Comparison of ENCODE assay signal across 20 cellular contexts in genomic region chr10:57222129-57222528, GRCh38.
DNase-seq lines count a peak whose midpoint lies in the region; ATAC-seq and TF ChIP-seq lines count a peak whose summit lies in the region.
"Had no signal": no experiment of that assay in that cellular context is flagged by ENCODE, and none has a peak within 500 bp of the region (broad histone marks: within the 10 kb centered on the region; RNA-seq: fewer than 3 reads in every experiment).

No MANE protein-coding gene starts in this region.

- peak overlapping the region; percentile 69 for H2AFZ ChIP-seq in neural progenitor cell (replicated peaks)

- POLR2A ChIA-PET in WTC11 (lab: Charles Lee) = interaction anchor here (0.7 kb wide), 1 partner anchor 540 kb away, joined by 4 read pairs; no protein-coding TSS in a partner anchor

- H3K4me1 Mint-ChIP-seq in WTC11 (peaks cover 68% of the 10 kb centered on the region), neural progenitor cell (peaks cover 8% of the 10 kb centered on the region), mesothelial cell of epicardium (peaks cover 46% of the 10 kb centered on the region)

- intact Hi-C loops in Right ventricle myocardium inferior (cut with DNase I) = no loop called here

- H3K27me3 Mint-ChIP-seq in WTC11 (ENCODE audit: low read depth) (no peaks in the 10 kb centered on the region), neural progenitor cell (ENCODE audit: insufficient read depth, low read depth) (peaks cover 3% of the 10 kb centered on the region), mesothelial cell of epicardium (ENCODE audit: low read depth) (no peaks in the 10 kb centered on the region)

- peaks cover 12% of the 10 kb centered on the region for H3F3A ChIP-seq in neural progenitor cell (ENCODE audit: low read depth)

- H3K36me3 ChIP-seq in H7 (replicated peaks; ENCODE audit: control insufficient read depth, insufficient read depth, low read length) (no peaks in the 10 kb centered on the region), neural progenitor cell (no peaks in the 10 kb centered on the region)

- H3K4me3 ChIP-seq in H7 (ENCODE audit: insufficient read depth, low read depth, low read length) (peak overlapping the region; percentile 25), iPS-11a (ENCODE audit: low read depth, low read length) (peak overlapping the region; percentile 36), neural progenitor cell (no peak overlapping the region)

- peak overlapping the region; percentile 33 for H3K4me2 ChIP-seq in neural progenitor cell

- peaks cover 21% of the 10 kb centered on the region for H3K4me1 ChIP-seq in neural progenitor cell

- H3K79me2 ChIP-seq in neural progenitor cell (ENCODE audit: low read depth) = no peaks in the 10 kb centered on the region

- CTCF ChIA-PET in WTC11 (lab: Charles Lee) = no interaction called here

- H3K36me3 Mint-ChIP-seq in WTC11 (no peaks in the 10 kb centered on the region), neural progenitor cell (no peaks in the 10 kb centered on the region), mesothelial cell of epicardium (no peaks in the 10 kb centered on the region)

- TF ChIP-seq CTCF in WTC11 (IDR thresholded peaks at IDR 0.05) (no peak), neural progenitor cell (IDR thresholded peaks at IDR 0.05) (no peak), mesothelial cell of epicardium (IDR thresholded peaks at IDR 0.05; ENCODE audit: unreplicated experiment) (no peak)

- peak overlapping the region; percentile 31 for H3K27ac ChIP-seq in neural progenitor cell
- H3K27ac ChIP-seq: C4-2B had no signal

- no peaks in the 10 kb centered on the region for H4K20me1 ChIP-seq in neural progenitor cell (ENCODE audit: low read depth)

- peak; percentile 43 for ATAC-seq in WTC11
- no peak for ATAC-seq in Right ventricle myocardium inferior
- no peak for ATAC-seq in HG03159 (IDR thresholded peaks at IDR 0.05; ENCODE audit: unreplicated experiment)
- no peak for ATAC-seq in HG03175 (IDR thresholded peaks at IDR 0.05; ENCODE audit: unreplicated experiment)

- H3K27me3 ChIP-seq in H7 (ENCODE audit: control insufficient read depth, insufficient read depth, low read length) = no peaks in the 10 kb centered on the region
- H3K27me3 ChIP-seq in neural progenitor cell = no peaks in the 10 kb centered on the region

- H3K4me3 Mint-ChIP-seq in WTC11 (peak overlapping the region; percentile 73), neural progenitor cell (no peak overlapping the region), mesothelial cell of epicardium (no peak overlapping the region)

- peak overlapping the region; percentile 96 for H3K27ac Mint-ChIP-seq in WTC11
- no peak overlapping the region for H3K27ac Mint-ChIP-seq in neural progenitor cell
- no peak overlapping the region for H3K27ac Mint-ChIP-seq in mesothelial cell of epicardium

- DNase-seq in H7 = no peak
- no peak for DNase-seq in WTC11 (ENCODE audit: low spot score)
- DNase-seq in neural progenitor cell (ENCODE audit: low spot score) = no peak
- DNase-seq in Right ventricle myocardium inferior (ENCODE audit: missing footprints) = no peak
- no peak for DNase-seq in mesothelial cell of epicardium (ENCODE audit: low spot score in 2 of 2, unreplicated experiment in 2 of 2)
- DNase-seq: AML-193, DMS53, GF-D8, HCEC 1CT, Kasumi-1, NCI-H1694 treated with DMSO at 0.1 percent for 48 hours, NCI-H2081 treated with DMSO at 0.1 percent for 48 hours, NCI-H2171 treated with DMSO at 0.1 percent for 48 hours, NCI-H524 treated with DMSO at 0.1 percent for 48 hours, OCI-M1, Right ventricle myocardium superior had no signal

- no peaks in the 10 kb centered on the region for H3K9me3 ChIP-seq in neural progenitor cell (ENCODE audit: low read depth)

- H3K9ac ChIP-seq in neural progenitor cell = no peak overlapping the region

- no peaks in the 10 kb centered on the region for H3K9me3 Mint-ChIP-seq in WTC11
- H3K9me3 Mint-ChIP-seq in neural progenitor cell = no peaks in the 10 kb centered on the region
- H3K9me3 Mint-ChIP-seq in mesothelial cell of epicardium = no peaks in the 10 kb centered on the region

TF ChIP-seq in WTC11, 78 proteins besides CTCF, POLR2A, EP300 and RAD21 (continues in another document):
- TF ChIP-seq RORB (CRISPR knock-in tag; IDR thresholded peaks at IDR 0.05) (no peak), NFYB (CRISPR knock-in tag; conservative IDR thresholded peaks at IDR 0.05; ENCODE audit: low read depth) (no peak), ZNF317 (CRISPR knock-in tag; IDR thresholded peaks at IDR 0.05; ENCODE audit: borderline replicate concordance, low read depth) (no peak), ZNF219 (CRISPR knock-in tag; IDR thresholded peaks at IDR 0.05; ENCODE audit: borderline replicate concordance) (no peak), ARID4B (CRISPR knock-in tag; IDR thresholded peaks at IDR 0.05; ENCODE audit: borderline replicate concordance) (no peak), E2F1 (CRISPR knock-in tag; IDR thresholded peaks at IDR 0.05) (no peak), ATF3 (CRISPR knock-in tag; conservative IDR thresholded peaks at IDR 0.05) (no peak), ZNF532 (CRISPR knock-in tag; IDR thresholded peaks at IDR 0.05; ENCODE audit: borderline replicate concordance) (no peak), ESRRA (CRISPR knock-in tag; IDR thresholded peaks at IDR 0.05; ENCODE audit: borderline replicate concordance) (no peak)
